15 cellular contexts compared by ENCODE assay signal in genomic region chr21:28334407-28334806, GRCh38.
DNase-seq lines count a peak whose midpoint lies in the region; ATAC-seq and TF ChIP-seq lines count a peak whose summit lies in the region.
"Had no signal": no experiment of that assay in that cellular context is flagged by ENCODE, and none has a peak within 500 bp of the region (broad histone marks: within the 10 kb centered on the region; RNA-seq: fewer than 3 reads in every experiment).

No MANE protein-coding gene starts in this region.

- peaks cover 20% of the 10 kb centered on the region for H3K9me3 Mint-ChIP-seq in WTC11
- H3K9me3 Mint-ChIP-seq in natural killer cell treated with Interleukin-12 subunit alpha and Interleukin-12 subunit beta and Interleukin-15 and Interleukin-18, amount 100 ng/mL, for 72 hours: peaks cover 7% of the 10 kb centered on the region

- in situ Hi-C loops in Caki2 (cut with HindIII; ENCODE audit: low pct_unique_long_range_greater_than_20kb, low sequenced_read_pairs): no loop called here

- H3K4me1 Mint-ChIP-seq in WTC11: peaks cover 3% of the 10 kb centered on the region; the same call in 1 of the 2 replicates
- no peaks in the 10 kb centered on the region for H3K4me1 Mint-ChIP-seq in natural killer cell treated with Interleukin-12 subunit alpha and Interleukin-12 subunit beta and Interleukin-15 and Interleukin-18, amount 100 ng/mL, for 72 hours (ENCODE audit: low read depth in 2 of 2)

- CTCF ChIA-PET in WTC11 (lab: Charles Lee): interaction anchor here (2.8 kb wide), 1 partner anchor 575 kb away, joined by 24 read pairs; no protein-coding TSS in a partner anchor

- ATAC-seq in GM19328 (IDR thresholded peaks at IDR 0.05; ENCODE audit: unreplicated experiment): peak; percentile 74
- ATAC-seq in WTC11: no peak
- no peak for ATAC-seq in natural killer cell treated with Interleukin-12 subunit alpha and Interleukin-12 subunit beta and Interleukin-15 and Interleukin-18, amount 100 ng/mL, for 72 hours
- ATAC-seq: K562 had no signal

- no peak overlapping the region for H3K4me3 Mint-ChIP-seq in WTC11
- no peak overlapping the region for H3K4me3 Mint-ChIP-seq in natural killer cell treated with Interleukin-12 subunit alpha and Interleukin-12 subunit beta and Interleukin-15 and Interleukin-18, amount 100 ng/mL, for 72 hours

- H3K36me3 Mint-ChIP-seq in WTC11: peaks cover 15% of the 10 kb centered on the region
- no peaks in the 10 kb centered on the region for H3K36me3 Mint-ChIP-seq in natural killer cell treated with Interleukin-12 subunit alpha and Interleukin-12 subunit beta and Interleukin-15 and Interleukin-18, amount 100 ng/mL, for 72 hours

- POLR2A ChIA-PET in WTC11 (lab: Charles Lee): no interaction called here

- DNase-seq in Caki2 (ENCODE audit: low read depth) (peak; percentile 63), HK-2 (ENCODE audit: unreplicated experiment) (peak; percentile 33), glomerular visceral epithelial cell (ENCODE audit: extremely low spot score) (peak; percentile 72), NCI-H2227 treated with DMSO at 0.1 percent for 48 hours (lab: John Stamatoyannopoulos, UW) (no peak), GDM1 (lab: John Stamatoyannopoulos, UW) (no peak), WTC11 (ENCODE audit: low spot score) (no peak)
- no peak for DNase-seq in natural killer cell treated with Interleukin-12 subunit alpha and Interleukin-12 subunit beta and Interleukin-15 and Interleukin-18, amount 100 ng/mL, for 72 hours (ENCODE audit: low spot score)
- DNase-seq: adrenal gland, AML-193, DMS79 treated with DMSO at 0.1 percent for 48 hours, H7, NCI-H187, posterior cingulate gyrus had no signal

- H3K27ac Mint-ChIP-seq in WTC11: no peak overlapping the region
- H3K27ac Mint-ChIP-seq in natural killer cell treated with Interleukin-12 subunit alpha and Interleukin-12 subunit beta and Interleukin-15 and Interleukin-18, amount 100 ng/mL, for 72 hours: no peak overlapping the region

- no peak for TF ChIP-seq CTCF in WTC11 (IDR thresholded peaks at IDR 0.05)

- H3K27me3 Mint-ChIP-seq in WTC11 (ENCODE audit: low read depth): no peaks in the 10 kb centered on the region; the same call in 1 of the 2 replicates
- no peaks in the 10 kb centered on the region for H3K27me3 Mint-ChIP-seq in natural killer cell treated with Interleukin-12 subunit alpha and Interleukin-12 subunit beta and Interleukin-15 and Interleukin-18, amount 100 ng/mL, for 72 hours

TF ChIP-seq in WTC11, 78 proteins besides CTCF, POLR2A, EP300 and RAD21:
- no peak for TF ChIP-seq ZNF416 (CRISPR knock-in tag; IDR thresholded peaks at IDR 0.05)
- TF ChIP-seq GABPB1 (CRISPR knock-in tag; IDR thresholded peaks at IDR 0.05): no peak
- no peak for TF ChIP-seq SMAD3 (CRISPR knock-in tag; IDR thresholded peaks at IDR 0.05; ENCODE audit: borderline replicate concordance)
- TF ChIP-seq ZNF532 (CRISPR knock-in tag; IDR thresholded peaks at IDR 0.05; ENCODE audit: borderline replicate concordance): no peak
- no peak for TF ChIP-seq KAT7 (CRISPR knock-in tag; IDR thresholded peaks at IDR 0.05; ENCODE audit: borderline replicate concordance)
- no peak for TF ChIP-seq ESRRA (CRISPR knock-in tag; IDR thresholded peaks at IDR 0.05; ENCODE audit: borderline replicate concordance)
- TF ChIP-seq OVOL2 (CRISPR knock-in tag; IDR thresholded peaks at IDR 0.05; ENCODE audit: borderline replicate concordance): no peak
- TF ChIP-seq AR (CRISPR knock-in tag; IDR thresholded peaks at IDR 0.05): no peak
- no peak for TF ChIP-seq NFE2L1 (CRISPR knock-in tag; IDR thresholded peaks at IDR 0.05)
- TF ChIP-seq ZNF232 (CRISPR knock-in tag; IDR thresholded peaks at IDR 0.05): no peak
- TF ChIP-seq ZNF396 (CRISPR knock-in tag; IDR thresholded peaks at IDR 0.05; ENCODE audit: borderline replicate concordance): no peak
- no peak for TF ChIP-seq FOXJ3 (CRISPR knock-in tag; IDR thresholded peaks at IDR 0.05; ENCODE audit: borderline replicate concordance)
- TF ChIP-seq, protein P1, sequence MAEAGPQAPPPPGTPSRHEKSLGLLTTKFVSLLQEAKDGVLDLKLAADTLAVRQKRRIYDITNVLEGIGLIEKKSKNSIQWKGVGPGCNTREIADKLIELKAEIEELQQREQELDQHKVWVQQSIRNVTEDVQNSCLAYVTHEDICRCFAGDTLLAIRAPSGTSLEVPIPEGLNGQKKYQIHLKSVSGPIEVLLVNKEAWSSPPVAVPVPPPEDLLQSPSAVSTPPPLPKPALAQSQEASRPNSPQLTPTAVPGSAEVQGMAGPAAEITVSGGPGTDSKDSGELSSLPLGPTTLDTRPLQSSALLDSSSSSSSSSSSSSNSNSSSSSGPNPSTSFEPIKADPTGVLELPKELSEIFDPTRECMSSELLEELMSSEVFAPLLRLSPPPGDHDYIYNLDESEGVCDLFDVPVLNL (CRISPR knock-in tag; IDR thresholded peaks at IDR 0.05; ENCODE audit: borderline replicate concordance, low read depth): no peak
- TF ChIP-seq GRHL2 (CRISPR knock-in tag; IDR thresholded peaks at IDR 0.05; ENCODE audit: insufficient replicate concordance, severe bottlenecking): no peak
- no peak for TF ChIP-seq ATF1 (CRISPR knock-in tag; IDR thresholded peaks at IDR 0.05)

Comparison
In these comparisons a context has a peak if more than half of its experiments do, and no peak if none do; other contexts are left out.
1. DNase-seq: peak in Caki2 (single experiment), HK-2 (single experiment) and glomerular visceral epithelial cell (single experiment); none in NCI-H2227 treated with DMSO at 0.1 percent for 48 hours (single experiment), GDM1 (single experiment), WTC11 (single experiment) and natural killer cell treated with Interleukin-12 subunit alpha and Interleukin-12 subunit beta and Interleukin-15 and Interleukin-18, amount 100 ng/mL, for 72 hours (single experiment).